Comparison of ENCODE assay signal across 1 cellular context in the genomic region with DNA sequence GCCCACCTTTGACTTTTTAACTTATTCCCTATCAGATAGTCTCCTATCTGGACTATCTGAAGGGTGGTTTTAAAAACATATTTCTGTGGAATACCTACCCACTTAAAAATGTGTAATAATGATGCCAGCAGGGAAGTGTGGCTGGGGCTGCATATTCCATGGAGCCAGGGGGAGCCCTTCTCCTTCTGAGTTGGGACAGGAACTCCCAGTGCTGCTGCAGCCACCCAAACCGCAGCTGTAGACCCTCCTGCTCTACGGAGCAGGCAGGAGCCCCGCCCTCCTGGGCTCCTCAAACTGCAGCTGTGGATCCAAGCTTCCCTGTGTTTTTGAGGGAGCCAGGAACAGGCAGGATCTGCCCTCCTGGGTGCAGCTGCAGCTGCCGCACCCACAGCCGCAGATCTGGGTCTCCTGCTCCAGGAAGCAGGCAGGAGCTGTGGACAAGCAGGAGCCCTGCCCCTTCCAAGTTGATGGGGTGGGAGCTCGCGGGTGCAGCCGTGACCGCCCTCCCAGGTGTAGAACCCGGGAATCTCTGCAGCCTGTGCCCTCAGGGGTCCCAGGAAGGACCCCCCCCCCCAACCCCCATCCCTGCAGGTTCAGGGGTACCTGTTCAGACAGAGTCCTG.
TF ChIP-seq lines count a peak whose summit lies in the region.

No MANE protein-coding gene starts in this region.

TF ChIP-seq in HepG2, 621 proteins besides CTCF, POLR2A, EP300 and RAD21:
- peak; percentile 8; the same call in 1 of the 2 replicates for TF ChIP-seq POLR2AphosphoS5 (IDR thresholded peaks at IDR 0.05; ENCODE audit: low read depth, low read length)
- TF ChIP-seq, protein P1, sequence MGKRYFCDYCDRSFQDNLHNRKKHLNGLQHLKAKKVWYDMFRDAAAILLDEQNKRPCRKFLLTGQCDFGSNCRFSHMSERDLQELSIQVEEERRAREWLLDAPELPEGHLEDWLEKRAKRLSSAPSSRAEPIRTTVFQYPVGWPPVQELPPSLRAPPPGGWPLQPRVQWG (CRISPR knock-in tag; IDR thresholded peaks at IDR 0.05; ENCODE audit: borderline replicate concordance, low read depth): no peak
- no peak for TF ChIP-seq PAX8 (CRISPR knock-in tag; IDR thresholded peaks at IDR 0.05; ENCODE audit: borderline replicate concordance)
- TF ChIP-seq, protein P2, sequence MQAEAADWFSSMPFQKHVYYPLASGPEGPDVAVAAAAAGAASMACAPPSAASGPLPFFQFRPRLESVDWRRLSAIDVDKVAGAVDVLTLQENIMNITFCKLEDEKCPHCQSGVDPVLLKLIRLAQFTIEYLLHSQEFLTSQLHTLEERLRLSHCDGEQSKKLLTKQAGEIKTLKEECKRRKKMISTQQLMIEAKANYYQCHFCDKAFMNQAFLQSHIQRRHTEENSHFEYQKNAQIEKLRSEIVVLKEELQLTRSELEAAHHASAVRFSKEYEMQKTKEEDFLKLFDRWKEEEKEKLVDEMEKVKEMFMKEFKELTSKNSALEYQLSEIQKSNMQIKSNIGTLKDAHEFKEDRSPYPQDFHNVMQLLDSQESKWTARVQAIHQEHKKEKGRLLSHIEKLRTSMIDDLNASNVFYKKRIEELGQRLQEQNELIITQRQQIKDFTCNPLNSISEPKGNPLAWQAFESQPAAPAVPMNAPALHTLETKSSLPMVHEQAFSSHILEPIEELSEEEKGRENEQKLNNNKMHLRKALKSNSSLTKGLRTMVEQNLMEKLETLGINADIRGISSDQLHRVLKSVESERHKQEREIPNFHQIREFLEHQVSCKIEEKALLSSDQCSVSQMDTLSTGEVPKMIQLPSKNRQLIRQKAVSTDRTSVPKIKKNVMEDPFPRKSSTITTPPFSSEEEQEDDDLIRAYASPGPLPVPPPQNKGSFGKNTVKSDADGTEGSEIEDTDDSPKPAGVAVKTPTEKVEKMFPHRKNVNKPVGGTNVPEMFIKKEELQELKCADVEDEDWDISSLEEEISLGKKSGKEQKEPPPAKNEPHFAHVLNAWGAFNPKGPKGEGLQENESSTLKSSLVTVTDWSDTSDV (CRISPR knock-in tag; IDR thresholded peaks at IDR 0.05): no peak
- TF ChIP-seq ZBTB7A (CRISPR knock-in tag; IDR thresholded peaks at IDR 0.05): 0 out of 2 replicates have a peak, but pooled peaks have one; percentile 12
- peak; percentile 63 for TF ChIP-seq AGO2 (optimal IDR thresholded peaks at IDR 0.05; ENCODE audit: low read depth, low read length)
- no peak for TF ChIP-seq ZNF430 (CRISPR knock-in tag; IDR thresholded peaks at IDR 0.05)
- TF ChIP-seq, protein P3, sequence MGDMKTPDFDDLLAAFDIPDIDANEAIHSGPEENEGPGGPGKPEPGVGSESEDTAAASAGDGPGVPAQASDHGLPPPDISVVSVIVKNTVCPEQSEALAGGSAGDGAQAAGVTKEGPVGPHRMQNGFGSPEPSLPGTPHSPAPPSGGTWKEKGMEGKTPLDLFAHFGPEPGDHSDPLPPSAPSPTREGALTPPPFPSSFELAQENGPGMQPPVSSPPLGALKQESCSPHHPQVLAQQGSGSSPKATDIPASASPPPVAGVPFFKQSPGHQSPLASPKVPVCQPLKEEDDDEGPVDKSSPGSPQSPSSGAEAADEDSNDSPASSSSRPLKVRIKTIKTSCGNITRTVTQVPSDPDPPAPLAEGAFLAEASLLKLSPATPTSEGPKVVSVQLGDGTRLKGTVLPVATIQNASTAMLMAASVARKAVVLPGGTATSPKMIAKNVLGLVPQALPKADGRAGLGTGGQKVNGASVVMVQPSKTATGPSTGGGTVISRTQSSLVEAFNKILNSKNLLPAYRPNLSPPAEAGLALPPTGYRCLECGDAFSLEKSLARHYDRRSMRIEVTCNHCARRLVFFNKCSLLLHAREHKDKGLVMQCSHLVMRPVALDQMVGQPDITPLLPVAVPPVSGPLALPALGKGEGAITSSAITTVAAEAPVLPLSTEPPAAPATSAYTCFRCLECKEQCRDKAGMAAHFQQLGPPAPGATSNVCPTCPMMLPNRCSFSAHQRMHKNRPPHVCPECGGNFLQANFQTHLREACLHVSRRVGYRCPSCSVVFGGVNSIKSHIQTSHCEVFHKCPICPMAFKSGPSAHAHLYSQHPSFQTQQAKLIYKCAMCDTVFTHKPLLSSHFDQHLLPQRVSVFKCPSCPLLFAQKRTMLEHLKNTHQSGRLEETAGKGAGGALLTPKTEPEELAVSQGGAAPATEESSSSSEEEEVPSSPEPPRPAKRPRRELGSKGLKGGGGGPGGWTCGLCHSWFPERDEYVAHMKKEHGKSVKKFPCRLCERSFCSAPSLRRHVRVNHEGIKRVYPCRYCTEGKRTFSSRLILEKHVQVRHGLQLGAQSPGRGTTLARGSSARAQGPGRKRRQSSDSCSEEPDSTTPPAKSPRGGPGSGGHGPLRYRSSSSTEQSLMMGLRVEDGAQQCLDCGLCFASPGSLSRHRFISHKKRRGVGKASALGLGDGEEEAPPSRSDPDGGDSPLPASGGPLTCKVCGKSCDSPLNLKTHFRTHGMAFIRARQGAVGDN (CRISPR knock-in tag; IDR thresholded peaks at IDR 0.05): 0 out of 2 replicates have a peak, but pooled peaks have one; percentile 9
TF ChIP-seq in HepG2: peak in this region for 4.
